9 cellular contexts compared by ENCODE assay signal in genomic region chr11:102664001-102664752, GRCh38. TPM values are rescaled to one million over a fixed set of nuclear protein-coding genes. Genes with fewer than 3 reads are reported as not detected.
DNase-seq lines count a peak whose midpoint lies in the region; ATAC-seq and TF ChIP-seq lines count a peak whose summit lies in the region.
"Had no signal": no experiment of that assay in that cellular context is flagged by ENCODE, and none has a peak within 500 bp of the region (broad histone marks: within the 10 kb centered on the region; RNA-seq: fewer than 3 reads in every experiment).

No MANE protein-coding gene starts in this region.

- ATAC-seq in stimulated activated memory B cell treated with anti-CD40 and anti-IgM and Interleukin-4, amounts not matched to agents 10 μg/mL and 1 μg/mL and 100 μg/mL, for 72 hours = peak; percentile 62
- no peak for ATAC-seq in GM21526 (IDR thresholded peaks at IDR 0.05; ENCODE audit: low FRiP score, unreplicated experiment)
- no peak for ATAC-seq in left lung

- DNase-seq in activated naive CD4-positive, alpha-beta T cell treated with Interleukin-2 at 50 U/mL for 16 hours = peak; percentile 8
- DNase-seq in activated naive CD4-positive, alpha-beta T cell (lab: John Stamatoyannopoulos, UW) = no peak
- DNase-seq in Jurkat, Clone E6-1 (ENCODE audit: low read depth, low spot score) = peak; percentile 34
- no peak for DNase-seq in brain microvascular endothelial cell
- DNase-seq in GM19238 (ENCODE audit: insufficient read length, low spot score) = no peak
- no peak for DNase-seq in left lung

- intact Hi-C loops in left lung (cut with DNase I) = no loop called here

- H3K27ac Mint-ChIP-seq in stimulated activated memory B cell treated with anti-CD40 and anti-IgM and Interleukin-4, amounts not matched to agents 10 μg/mL and 1 μg/mL and 100 μg/mL, for 72 hours = no peak overlapping the region

- H3K27ac ChIP-seq in brain microvascular endothelial cell = no peak overlapping the region
- no peak overlapping the region for H3K27ac ChIP-seq in left lung
- H3K27ac ChIP-seq: upper lobe of left lung had no signal

- peaks cover 4% of the 10 kb centered on the region for H3K4me1 Mint-ChIP-seq in stimulated activated memory B cell treated with anti-CD40 and anti-IgM and Interleukin-4, amounts not matched to agents 10 μg/mL and 1 μg/mL and 100 μg/mL, for 72 hours

- no peak overlapping the region for H3K4me3 Mint-ChIP-seq in stimulated activated memory B cell treated with anti-CD40 and anti-IgM and Interleukin-4, amounts not matched to agents 10 μg/mL and 1 μg/mL and 100 μg/mL, for 72 hours

- no peaks in the 10 kb centered on the region for H3K9me3 ChIP-seq in left lung
- H3K9me3 ChIP-seq: upper lobe of left lung had no signal

- in situ Hi-C loops in brain microvascular endothelial cell (cut with HindIII; ENCODE audit: low pct_ligation_motif_present, low sequenced_read_pairs) = no loop called here

- H3K27me3 ChIP-seq in brain microvascular endothelial cell (replicated peaks) = no peaks in the 10 kb centered on the region
- H3K27me3 ChIP-seq in left lung = no peaks in the 10 kb centered on the region
- H3K27me3 ChIP-seq: upper lobe of left lung had no signal

- no peaks in the 10 kb centered on the region for H3K9me3 Mint-ChIP-seq in stimulated activated memory B cell treated with anti-CD40 and anti-IgM and Interleukin-4, amounts not matched to agents 10 μg/mL and 1 μg/mL and 100 μg/mL, for 72 hours

- H3K36me3 Mint-ChIP-seq in stimulated activated memory B cell treated with anti-CD40 and anti-IgM and Interleukin-4, amounts not matched to agents 10 μg/mL and 1 μg/mL and 100 μg/mL, for 72 hours = no peaks in the 10 kb centered on the region

- TF ChIP-seq CTCF in brain microvascular endothelial cell (IDR thresholded peaks at IDR 0.05; ENCODE audit: low read depth, low read length, missing control alignments) (peak; percentile 69), left lung (IDR thresholded peaks at IDR 0.05) (no peak)

- H3K36me3 ChIP-seq in brain microvascular endothelial cell (replicated peaks) (no peaks in the 10 kb centered on the region), left lung (no peaks in the 10 kb centered on the region)
- H3K36me3 ChIP-seq: upper lobe of left lung had no signal

- H3K27me3 Mint-ChIP-seq in stimulated activated memory B cell treated with anti-CD40 and anti-IgM and Interleukin-4, amounts not matched to agents 10 μg/mL and 1 μg/mL and 100 μg/mL, for 72 hours = peaks cover 2% of the 10 kb centered on the region

- no peak overlapping the region for H3K4me3 ChIP-seq in Jurkat, Clone E6-1 (ENCODE audit: low read length)
- H3K4me3 ChIP-seq in brain microvascular endothelial cell (ENCODE audit: low read depth, low read length) (no peak overlapping the region), left lung (no peak overlapping the region)
- H3K4me3 ChIP-seq: upper lobe of left lung had no signal

- H3K4me1 ChIP-seq in left lung = no peaks in the 10 kb centered on the region

RNA-seq across cellular contexts. Expression of gene MMP20, which starts 39.0 kb away (rescaled TPM):
- polyA plus RNA-seq in Jurkat, Clone E6-1 (2012; ENCODE audit: insufficient read depth, insufficient read length) = not detected
- total RNA-seq in left lung = not detected
- total RNA-seq: upper lobe of left lung had no signal

RNA-seq across cellular contexts. Expression of gene MMP27, which starts 41.4 kb away (rescaled TPM):
- not detected for polyA plus RNA-seq in Jurkat, Clone E6-1 (2012; ENCODE audit: insufficient read depth, insufficient read length)
- total RNA-seq in left lung = not detected
- total RNA-seq: upper lobe of left lung had no signal

Comparison
In these comparisons a context has a peak if more than half of its experiments do, and no peak if none do; other contexts are left out.
1. DNase-seq: peak in activated naive CD4-positive, alpha-beta T cell treated with Interleukin-2 at 50 U/mL for 16 hours (single experiment) and Jurkat, Clone E6-1 (single experiment); none in activated naive CD4-positive, alpha-beta T cell (0 of 4), brain microvascular endothelial cell (single experiment), GM19238 (single experiment) and left lung (0 of 2).